In genomic region chr19:47994209-47994802, GRCh38 we compare ENCODE assay signal across 33 cellular contexts. TPM values are rescaled to one million over a fixed set of nuclear protein-coding genes. Genes with fewer than 3 reads are reported as not detected.
DNase-seq lines count a peak whose midpoint lies in the region; ATAC-seq, FAIRE-seq and TF ChIP-seq lines count a peak whose summit lies in the region.
"Had no signal": no experiment of that assay in that cellular context is flagged by ENCODE, and none has a peak within 500 bp of the region (broad histone marks: within the 10 kb centered on the region; RNA-seq: fewer than 3 reads in every experiment).

TSS of gene ELSPBP1 (plus strand) at chr19:47994632. CDS start at chr19:48008668, 14,036 bp downstream.

- intact Hi-C loops in A673 (cut with micrococcal nuclease; ENCODE audit: unreplicated experiment) = no loop called here
- intact Hi-C loops in K562 (cut with micrococcal nuclease) = no loop called here
- intact Hi-C loops in posterior cingulate gyrus (cut with DNase I) = no loop called here

- TF ChIP-seq EP300 in K562 (IDR thresholded peaks at IDR 0.05; ENCODE audit: low read length) (no peak), tibial nerve (IDR thresholded peaks at IDR 0.05) (no peak)

- H3K79me2 ChIP-seq in K562 (ENCODE audit: control insufficient read depth, insufficient read depth, low read length) = no peaks in the 10 kb centered on the region

- no peak for TF ChIP-seq RAD21 in K562 (CRISPR knock-in tag; conservative IDR thresholded peaks at IDR 0.05 in 1 of 2, IDR thresholded peaks at IDR 0.05 in 1 of 2)

- BruUV-seq in A673 (replicated peaks; lab: Mats Ljungman, UMichigan) (no TSS peak), K562 (replicated peaks; lab: Mats Ljungman, UMichigan) (no TSS peak)

- H3K4me2 ChIP-seq in K562 (ENCODE audit: insufficient read depth, low read length) (no peak within 1 kb of the TSS), mesenchymal stem cell (ENCODE audit: low read length, poor library complexity, severe bottlenecking) (no peak within 1 kb of the TSS)
- H3K4me2 ChIP-seq: GM23338 had no signal

- H3K36me3 ChIP-seq in A673 (ENCODE audit: insufficient read depth, low read length, poor library complexity, severe bottlenecking) = no peaks in the 10 kb centered on the region
- no peaks in the 10 kb centered on the region for H3K36me3 ChIP-seq in K562 (ENCODE audit: control insufficient read depth, insufficient read depth, low read length)
- H3K36me3 ChIP-seq in mesenchymal stem cell (ENCODE audit: control insufficient read depth in 1 of 2, insufficient read depth in 2 of 2, low read depth in 1 of 2, low read length in 2 of 2) = no peaks in the 10 kb centered on the region
- no peaks in the 10 kb centered on the region for H3K36me3 ChIP-seq in effector memory CD4-positive, alpha-beta T cell (ENCODE audit: control insufficient read depth, insufficient read depth, low read length)
- H3K36me3 ChIP-seq in tibial nerve = no peaks in the 10 kb centered on the region
- H3K36me3 ChIP-seq: brain microvascular endothelial cell, esophagus muscularis mucosa, left ventricle myocardium inferior, prostate gland had no signal

- DNase-seq in A673 (ENCODE audit: low spot score) (peak; percentile 71), NCI-H526 treated with DMSO at 0.1 percent for 48 hours (lab: John Stamatoyannopoulos, UW) (peak; percentile 37), K562 (ENCODE audit: extremely low read depth in 1 of 4, low spot score in 3 of 4) (no peak), mesenchymal stem cell (peak; percentile 21), posterior cingulate gyrus (no peak), tibial nerve (ENCODE audit: low spot score in 2 of 2) (no peak)
- DNase-seq in activated CD8-positive, alpha-beta memory T cell treated with anti-CD3 and anti-CD28 coated beads, Interleukin-2, amount 50 U/mL, for 48 hours = no peak
- DNase-seq in effector memory CD4-positive, alpha-beta T cell = no peak
- DNase-seq: 8988T; activated CD4-positive, alpha-beta T cell treated with anti-CD3 and anti-CD28 coated beads for 36 hours; activated CD8-positive, alpha-beta T cell treated with anti-CD3 and anti-CD28 coated beads for 36 hours; activated naive CD4-positive, alpha-beta T cell treated with anti-CD3 and anti-CD28 coated beads, Interleukin-2, amount 10 ng/mL, durations not matched to agents 7 days and 5 days; amygdala; brain microvascular endothelial cell; cerebellar nuclear complex; dermis blood vessel endothelial cell; DMS79 treated with DMSO at 0.1 percent for 48 hours; foreskin keratinocyte; GF-D8; left ventricle myocardium inferior; NCI-H1092 treated with DMSO at 0.1 percent for 48 hours; NCI-H187 treated with DMSO at 0.1 percent for 48 hours; NCI-H510A treated with DMSO at 0.1 percent for 48 hours; Right ventricle myocardium superior had no signal

- no peak within 1 kb of the TSS for H4K8ac ChIP-seq in mesenchymal stem cell (ENCODE audit: low read length)

- H3K27me3 ChIP-seq in A673 (replicated peaks; ENCODE audit: insufficient read depth, low read depth, low read length, poor library complexity) (no peaks in the 10 kb centered on the region), K562 (ENCODE audit: control insufficient read depth in 2 of 2, insufficient read depth in 2 of 2, low read length in 2 of 2) (peaks cover 8 to 24% of the 10 kb centered on the region in 2 experiments; a peak in 4 of 5 replicates), mesenchymal stem cell (ENCODE audit: control insufficient read depth in 1 of 2, insufficient read depth in 1 of 2, low read length in 2 of 2) (peaks cover 11 to 62% of the 10 kb centered on the region in 2 experiments), tibial nerve (peaks cover 0 to 3% of the 10 kb centered on the region in 2 donors)
- H3K27me3 ChIP-seq in effector memory CD4-positive, alpha-beta T cell (replicated peaks; ENCODE audit: control insufficient read depth, insufficient read depth, low read length, poor library complexity, severe bottlenecking) = no peaks in the 10 kb centered on the region
- H3K27me3 ChIP-seq: brain microvascular endothelial cell had no signal

- CTCF ChIA-PET in A673 (lab: Charles Lee) (interaction anchor here (1.2 kb wide), 1 partner anchor 75 kb away, joined by 4 read pairs; no protein-coding TSS in a partner anchor), K562 (lab: Yijun Ruan, JAX; ENCODE audit: low intra/inter-chr PET ratio) (no interaction called here)

- no peak within 1 kb of the TSS for H3K23ac ChIP-seq in mesenchymal stem cell (ENCODE audit: low read length in 2 of 2)

- no peak for TF ChIP-seq CTCF in A673 (conservative IDR thresholded peaks at IDR 0.05; ENCODE audit: low read depth, low read length)
- no peak for TF ChIP-seq CTCF in K562 (IDR thresholded peaks at IDR 0.05 in 2 of 3, conservative IDR thresholded peaks at IDR 0.05 in 1 of 3; ENCODE audit: insufficient read depth in 2 of 3, low read depth in 1 of 3, low read length in 3 of 3)
- TF ChIP-seq CTCF in tibial nerve (IDR thresholded peaks at IDR 0.05) = no peak

- no peak for TF ChIP-seq POLR2A in K562 (conservative IDR thresholded peaks at IDR 0.05)
- no peak for TF ChIP-seq POLR2A in tibial nerve (IDR thresholded peaks at IDR 0.05)

- no peak for FAIRE-seq in K562 (lab: Jason Lieb, UNC)

- H2BK15ac ChIP-seq in mesenchymal stem cell (ENCODE audit: low read depth, poor library complexity, severe bottlenecking) = no peak within 1 kb of the TSS

- H3K4ac ChIP-seq in mesenchymal stem cell (ENCODE audit: low read depth in 1 of 2, low read length in 2 of 2) = no peak within 1 kb of the TSS

- H2BK120ac ChIP-seq in mesenchymal stem cell (ENCODE audit: low read depth, low read length) = no peak within 1 kb of the TSS

- H3K27ac ChIP-seq in A673 (ENCODE audit: low read depth, low read length, poor library complexity, severe bottlenecking) = no peak within 1 kb of the TSS
- H3K27ac ChIP-seq in K562 (ENCODE audit: extremely low read depth, low read depth, low read length) = no peak within 1 kb of the TSS
- H3K27ac ChIP-seq in mesenchymal stem cell (ENCODE audit: low read length, poor library complexity, severe bottlenecking) = no peak within 1 kb of the TSS
- no peak within 1 kb of the TSS for H3K27ac ChIP-seq in effector memory CD4-positive, alpha-beta T cell (ENCODE audit: insufficient read depth, low read length, poor library complexity, severe bottlenecking)
- H3K27ac ChIP-seq in tibial nerve = no peak within 1 kb of the TSS
- H3K27ac ChIP-seq: brain microvascular endothelial cell, esophagus muscularis mucosa, foreskin keratinocyte, left ventricle myocardium inferior, prostate gland had no signal

- no peak within 1 kb of the TSS for H3K18ac ChIP-seq in mesenchymal stem cell (ENCODE audit: low read depth in 1 of 2, low read length in 2 of 2)

- H2AK5ac ChIP-seq in mesenchymal stem cell (ENCODE audit: low read length, severe bottlenecking) = no peak within 1 kb of the TSS

- no peaks in the 10 kb centered on the region for H4K20me1 ChIP-seq in K562 (replicated peaks; ENCODE audit: control insufficient read depth, insufficient read depth, low read length)

- ATAC-seq in K562 = no peak
- ATAC-seq: activated CD4-positive, alpha-beta T cell treated with anti-CD3 and anti-CD28 coated beads for 36 hours; activated CD8-positive, alpha-beta T cell treated with anti-CD3 and anti-CD28 coated beads for 36 hours; foreskin keratinocyte; GM23338; stimulated activated memory B cell treated with anti-CD40 and anti-IgM and Interleukin-4, amounts not matched to agents 10 μg/mL and 1 μg/mL and 100 μg/mL, for 72 hours had no signal

- no peak within 1 kb of the TSS for H3K9ac ChIP-seq in K562 (ENCODE audit: insufficient read depth in 1 of 2, low read depth in 2 of 2, low read length in 2 of 2)
- H3K9ac ChIP-seq in mesenchymal stem cell (ENCODE audit: low read length) = no peak within 1 kb of the TSS

- POLR2A ChIA-PET in A673 (lab: Charles Lee; ENCODE audit: low non-redundant PET) (no interaction called here), K562 (lab: Yijun Ruan, JAX) (interaction anchor here (0.6 kb wide), 1 partner anchor 11 kb away, joined by 3 read pairs; no protein-coding TSS in a partner anchor)

- no peak within 1 kb of the TSS for H2BK5ac ChIP-seq in mesenchymal stem cell (ENCODE audit: low read depth, low read length, poor library complexity, severe bottlenecking)

- no peak within 1 kb of the TSS for H3K14ac ChIP-seq in mesenchymal stem cell (ENCODE audit: low read length in 2 of 2)

- H3K4me1 ChIP-seq in A673 (ENCODE audit: insufficient read depth, low read length, poor library complexity, severe bottlenecking) (peaks cover 16% of the 10 kb centered on the region), K562 (replicated peaks in 1 of 2; ENCODE audit: control insufficient read depth in 2 of 2, insufficient read depth in 2 of 2, low read length in 2 of 2) (peaks cover 0 to 4% of the 10 kb centered on the region in 2 experiments; a peak in 2 of 5 replicates), mesenchymal stem cell (ENCODE audit: control insufficient read depth, insufficient read depth, low read depth, low read length) (no peaks in the 10 kb centered on the region), tibial nerve (no peaks in the 10 kb centered on the region)
- no peaks in the 10 kb centered on the region for H3K4me1 ChIP-seq in effector memory CD4-positive, alpha-beta T cell (ENCODE audit: control insufficient read depth, insufficient read depth, low read length, poor library complexity, severe bottlenecking)
- H3K4me1 ChIP-seq: esophagus muscularis mucosa, foreskin keratinocyte, left ventricle myocardium inferior, prostate gland had no signal

- no peaks in the 10 kb centered on the region for H3K9me3 ChIP-seq in A673 (ENCODE audit: low read depth, low read length, poor library complexity, severe bottlenecking)
- no peaks in the 10 kb centered on the region for H3K9me3 ChIP-seq in K562 (replicated peaks; ENCODE audit: control insufficient read depth, insufficient read depth, low read depth, low read length)
- H3K9me3 ChIP-seq in mesenchymal stem cell (ENCODE audit: control insufficient read depth, low read length) = no peaks in the 10 kb centered on the region
- H3K9me3 ChIP-seq in effector memory CD4-positive, alpha-beta T cell (ENCODE audit: control insufficient read depth, low read length) = no peaks in the 10 kb centered on the region
- no peaks in the 10 kb centered on the region for H3K9me3 ChIP-seq in tibial nerve
- H3K9me3 ChIP-seq: esophagus muscularis mucosa, left ventricle myocardium inferior, prostate gland had no signal

- no peak within 1 kb of the TSS for H4K91ac ChIP-seq in mesenchymal stem cell (ENCODE audit: low read length)

- H2AFZ ChIP-seq in K562 (ENCODE audit: low read depth, low read length) (no peak within 1 kb of the TSS), mesenchymal stem cell (ENCODE audit: low read depth, low read length) (no peak within 1 kb of the TSS)
- H2AFZ ChIP-seq: GM23338 had no signal

- no peak within 1 kb of the TSS for H2BK12ac ChIP-seq in mesenchymal stem cell (ENCODE audit: low read length in 2 of 2)

- WGBS in K562 (ENCODE audit: insufficient coverage, low coverage, missing lambda C conversion rate) = 1% methylated on average over 5 of the region's 5 CpGs
- WGBS in mesenchymal stem cell = 20% methylated on average over 4 of the region's 5 CpGs
- 15 to 23% methylated on average over 5 of the region's 5 CpGs for WGBS in tibial nerve, 2 donors

- no peaks in the 10 kb centered on the region for H3K79me1 ChIP-seq in mesenchymal stem cell (replicated peaks; ENCODE audit: low read length, poor library complexity, severe bottlenecking)

- H3K9me1 ChIP-seq in K562 (ENCODE audit: control insufficient read depth, insufficient read depth, low read length) = no peaks in the 10 kb centered on the region

- in situ Hi-C loops in K562 (cut with MboI) = no loop called here

- H3K4me3 ChIP-seq in A673 (ENCODE audit: low read depth, low read length, poor library complexity, severe bottlenecking) = no peak within 1 kb of the TSS
- H3K4me3 ChIP-seq in K562 = no peak within 1 kb of the TSS
- no peak within 1 kb of the TSS for H3K4me3 ChIP-seq in mesenchymal stem cell (ENCODE audit: insufficient read depth in 1 of 2, low read depth in 1 of 2, low read length in 2 of 2)
- H3K4me3 ChIP-seq in effector memory CD4-positive, alpha-beta T cell (ENCODE audit: insufficient read depth, low read depth, low read length, poor library complexity, severe bottlenecking) = no peak within 1 kb of the TSS
- no peak within 1 kb of the TSS for H3K4me3 ChIP-seq in tibial nerve
- H3K4me3 ChIP-seq: esophagus muscularis mucosa, GM23338, left ventricle myocardium inferior, prostate gland had no signal

RNA-seq across cellular contexts. Expression of gene ELSPBP1, which starts in this region (rescaled TPM):
- total RNA-seq in A673 (2021) (0.47 and 1.0 TPM in 2 replicates), K562 (2014; rRNA removed) (not detected in 2 replicates), K562 (2014; rRNA removed; fragmentation: Illumina TruSeq; extraction: Trizol) (not detected in 2 replicates), K562 (2015; rRNA removed; fragmentation: Illumina TruSeq; extraction: Trizol) (not detected in 2 replicates), K562 (2021) (not detected in 2 replicates), tibial nerve (not detected)
- not detected in 2 replicates for total RNA-seq in K562 (2011; cell fraction: chromatin; rRNA removed; ENCODE audit: low replicate concordance)
- not detected in 2 replicates for total RNA-seq in K562 (2011; cell fraction: nucleolus; rRNA removed)
- not detected in 2 replicates for total RNA-seq in K562 (2011; cell fraction: nucleoplasm; rRNA removed)
- polyA plus RNA-seq in K562 (2011; rRNA removed) (not detected in 2 replicates), K562 (2014; fragmentation: Illumina TruSeq; extraction: Trizol) (not detected in 2 replicates), K562 (2014; fragmentation: Nextera tagmentation; extraction: Ambion mirVana) (not detected), K562 (2014; rRNA removed) (not detected in 2 replicates)
- not detected in 2 replicates for polyA plus RNA-seq in K562 (2011; cell fraction: cytosol; rRNA removed)
- polyA plus RNA-seq in K562 (2011; cell fraction: nucleus; rRNA removed) = not detected in 2 replicates
- polyA plus RNA-seq in K562 (2012) = 0.21 TPM in 1 of 2 replicates, not detected in the other
- polyA minus RNA-seq in K562 (2011; rRNA and poly(A)+ RNA removed) = not detected in 2 replicates
- polyA minus RNA-seq in K562 (2011; cell fraction: cytosol; rRNA and poly(A)+ RNA removed) = not detected in 2 replicates
- polyA minus RNA-seq in K562 (2011; cell fraction: nucleus; rRNA and poly(A)+ RNA removed) = not detected in 2 replicates
- not detected for polyA plus RNA-seq in mesenchymal stem cell (2013, experiment 1 of 2)
- polyA plus RNA-seq in mesenchymal stem cell (2013, experiment 2 of 2) = not detected
- total RNA-seq: activated CD4-positive, alpha-beta T cell treated with anti-CD3 and anti-CD28 coated beads for 36 hours; activated CD8-positive, alpha-beta T cell treated with anti-CD3 and anti-CD28 coated beads for 36 hours; dermis blood vessel endothelial cell; esophagus muscularis mucosa; foreskin keratinocyte; GM23338; HT1080; left ventricle myocardium inferior; MCF 10A; mesenteric fat pad; prostate gland; Right ventricle myocardium superior; subcutaneous adipose tissue had no signal
- polyA plus RNA-seq: CD14-positive monocyte, foreskin keratinocyte, GM23338 had no signal

Comparison
In these comparisons a context has a peak if more than half of its experiments do, and no peak if none do; other contexts are left out.
1. DNase-seq: peak in A673 (single experiment), NCI-H526 treated with DMSO at 0.1 percent for 48 hours (single experiment) and mesenchymal stem cell (single experiment); none in K562 (0 of 4), activated CD8-positive, alpha-beta memory T cell treated with anti-CD3 and anti-CD28 coated beads, Interleukin-2, amount 50 U/mL, for 48 hours (single experiment), effector memory CD4-positive, alpha-beta T cell (0 of 3), posterior cingulate gyrus (0 of 10) and tibial nerve (0 of 2).